ENCODE assay signal across 14 cellular contexts in the genomic region with DNA sequence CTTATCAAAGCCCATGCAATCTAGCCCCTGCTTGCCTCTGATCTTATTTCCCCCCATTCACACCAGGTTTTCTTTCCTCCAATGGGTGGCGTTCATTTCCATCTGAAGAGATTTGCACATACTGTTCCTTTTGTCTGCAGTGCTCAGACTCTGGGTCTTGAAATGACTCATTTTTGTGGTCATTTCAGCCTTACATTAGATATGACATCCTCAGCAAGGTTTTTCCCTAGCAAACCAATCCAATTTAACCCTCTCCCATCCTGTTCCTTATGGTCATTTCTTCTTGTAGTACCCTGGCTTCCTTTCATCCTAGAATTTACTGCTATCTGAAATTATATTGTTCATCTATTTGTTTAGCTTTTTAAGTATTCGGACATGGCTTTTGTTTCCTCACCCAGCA. TPM values are rescaled to one million over a fixed set of nuclear protein-coding genes. Genes with fewer than 3 reads are reported as not detected.
A peak's percentile ranks its signal among the peaks of the same experiment; 100 is the strongest.
DNase-seq lines count a peak whose midpoint lies in the region; ATAC-seq lines count a peak whose summit lies in the region.
"Had no signal": no experiment of that assay in that cellular context is flagged by ENCODE, and none has a peak within 500 bp of the region (broad histone marks: within the 10 kb centered on the region; RNA-seq: fewer than 3 reads in every experiment).

No MANE protein-coding gene starts in this region.

- ATAC-seq in GM19023 (IDR thresholded peaks at IDR 0.05; ENCODE audit: unreplicated experiment) = peak; percentile 74
- peak; percentile 70 for ATAC-seq in HG02571 (IDR thresholded peaks at IDR 0.05; ENCODE audit: unreplicated experiment)

- no peaks in the 10 kb centered on the region for H3K27me3 ChIP-seq in trophoblast cell (ENCODE audit: insufficient read depth, low read length)
- H3K27me3 ChIP-seq: adrenal gland had no signal

- H3K4me3 ChIP-seq in trophoblast cell (ENCODE audit: low read depth, low read length) = no peak overlapping the region
- H3K4me3 ChIP-seq: adrenal gland had no signal

- H2BK5ac ChIP-seq in trophoblast cell (ENCODE audit: low read depth, low read length, poor library complexity) = no peak overlapping the region

- no peak overlapping the region for H2BK120ac ChIP-seq in trophoblast cell (ENCODE audit: insufficient read depth, low read length, poor library complexity)

- H3K23ac ChIP-seq in trophoblast cell (ENCODE audit: low read length) = no peak overlapping the region

- H4K8ac ChIP-seq in trophoblast cell (ENCODE audit: low read depth, low read length) = no peak overlapping the region

- H3K9me3 ChIP-seq in trophoblast cell (ENCODE audit: insufficient read depth, low read depth, low read length) = no peaks in the 10 kb centered on the region
- H3K9me3 ChIP-seq: adrenal gland had no signal

- no peaks in the 10 kb centered on the region for H3K79me2 ChIP-seq in trophoblast cell (ENCODE audit: control insufficient read depth, insufficient read depth, low read length, poor library complexity)

- no peaks in the 10 kb centered on the region for H3K79me1 ChIP-seq in trophoblast cell (ENCODE audit: low read length)

- H4K12ac ChIP-seq in trophoblast cell (ENCODE audit: low read depth, low read length) = no peak overlapping the region

- no peak overlapping the region for H2AFZ ChIP-seq in trophoblast cell (ENCODE audit: insufficient read depth, low read length, poor library complexity)

- no peak overlapping the region for H3K4me3 Mint-ChIP-seq in activated CD4-positive, alpha-beta T cell treated with anti-CD3 and anti-CD28 coated beads, Interleukin-2, amount 10 ng/mL, durations not matched to agents 24 days and 14 days

- DNase-seq in MV-4-11 (lab: John Stamatoyannopoulos, UW) = peak; percentile 7
- DNase-seq in glomerular visceral epithelial cell (ENCODE audit: extremely low spot score) = peak; percentile 27
- DNase-seq in activated gamma-delta T cell treated with Interleukin-2 at 50 U/mL for 16 hours = no peak
- DNase-seq in trophoblast cell = no peak
- no peak for DNase-seq in NCI-H2107 treated with DMSO at 0.1 percent for 48 hours (lab: John Stamatoyannopoulos, UW; ENCODE audit: unreplicated experiment)
- DNase-seq in activated CD4-positive, alpha-beta T cell treated with anti-CD3 and anti-CD28 coated beads, Interleukin-2, amount 10 ng/mL, durations not matched to agents 24 days and 14 days = no peak
- DNase-seq: adrenal gland; DMS 273 treated with DMSO at 0.1 percent for 48 hours; SIG-M5; stimulated activated CD4-positive, alpha-beta T cell treated with anti-CD3 and anti-CD28 coated beads, Interleukin-4, amount 100 ng/mL, for 24 hours had no signal

- no peak overlapping the region for H3K18ac ChIP-seq in trophoblast cell (ENCODE audit: low read length)

- H3K27me3 Mint-ChIP-seq in activated CD4-positive, alpha-beta T cell treated with anti-CD3 and anti-CD28 coated beads, Interleukin-2, amount 10 ng/mL, durations not matched to agents 24 days and 14 days = no peaks in the 10 kb centered on the region

- H3K14ac ChIP-seq in trophoblast cell (ENCODE audit: low read length) = no peak overlapping the region

- no CpG with 5 or more reads among the region's 2 CpGs for WGBS in trophoblast cell (ENCODE audit: extremely low coverage, insufficient coverage, insufficient read length)

- no peak overlapping the region for H3K4ac ChIP-seq in trophoblast cell (ENCODE audit: low read depth, low read length)

- H3K27ac Mint-ChIP-seq in activated CD4-positive, alpha-beta T cell treated with anti-CD3 and anti-CD28 coated beads, Interleukin-2, amount 10 ng/mL, durations not matched to agents 24 days and 14 days = no peak overlapping the region

- intact Hi-C loops in activated CD4-positive, alpha-beta T cell treated with anti-CD3 and anti-CD28 coated beads, Interleukin-2, amount 10 ng/mL, durations not matched to agents 24 days and 14 days (cut with micrococcal nuclease) = no loop called here

- H3K9ac ChIP-seq in trophoblast cell (ENCODE audit: low read length) = no peak overlapping the region

- no peaks in the 10 kb centered on the region for H3K9me3 Mint-ChIP-seq in activated CD4-positive, alpha-beta T cell treated with anti-CD3 and anti-CD28 coated beads, Interleukin-2, amount 10 ng/mL, durations not matched to agents 24 days and 14 days

- H3K4me2 ChIP-seq in trophoblast cell (ENCODE audit: low read length) = no peak overlapping the region

- no peak overlapping the region for H3K27ac ChIP-seq in trophoblast cell (ENCODE audit: low read depth, low read length)
- H3K27ac ChIP-seq: adrenal gland had no signal

- H2AK5ac ChIP-seq in trophoblast cell (ENCODE audit: low read length) = no peak overlapping the region

- H3K36me3 Mint-ChIP-seq in activated CD4-positive, alpha-beta T cell treated with anti-CD3 and anti-CD28 coated beads, Interleukin-2, amount 10 ng/mL, durations not matched to agents 24 days and 14 days (ENCODE audit: low read depth) = no peaks in the 10 kb centered on the region

- H3K36me3 ChIP-seq in trophoblast cell (ENCODE audit: control insufficient read depth in 1 of 2, insufficient read depth in 2 of 2, low read length in 2 of 2) = no peaks in the 10 kb centered on the region
- H3K36me3 ChIP-seq: adrenal gland had no signal

- no peak overlapping the region for H4K91ac ChIP-seq in trophoblast cell (ENCODE audit: low read depth, low read length)

- H2BK12ac ChIP-seq in trophoblast cell (ENCODE audit: low read length) = no peak overlapping the region

- no peaks in the 10 kb centered on the region for H3K4me1 ChIP-seq in trophoblast cell (ENCODE audit: control insufficient read depth in 1 of 2, insufficient read depth in 2 of 2, low read length in 2 of 2)
- H3K4me1 ChIP-seq: adrenal gland had no signal

- H3K4me1 Mint-ChIP-seq in activated CD4-positive, alpha-beta T cell treated with anti-CD3 and anti-CD28 coated beads, Interleukin-2, amount 10 ng/mL, durations not matched to agents 24 days and 14 days = no peaks in the 10 kb centered on the region

RNA-seq across cellular contexts. Expression of a gene that starts 42.5 kb away (rescaled TPM):
- 0.01 TPM in 1 of 2 replicates, not detected in the other for polyA plus RNA-seq in trophoblast cell (2013)
- total RNA-seq in activated CD4-positive, alpha-beta T cell treated with anti-CD3 and anti-CD28 coated beads, Interleukin-2, amount 10 ng/mL, durations not matched to agents 24 days and 14 days = not detected in 2 replicates
- total RNA-seq: epithelial cell of proximal tubule, kidney epithelial cell had no signal

Comparison
In these comparisons a context has a peak if more than half of its experiments do, and no peak if none do; other contexts are left out.
1. DNase-seq: peak in MV-4-11 (single experiment) and glomerular visceral epithelial cell (single experiment); none in activated gamma-delta T cell treated with Interleukin-2 at 50 U/mL for 16 hours (single experiment), trophoblast cell (0 of 2), NCI-H2107 treated with DMSO at 0.1 percent for 48 hours (single experiment) and activated CD4-positive, alpha-beta T cell treated with anti-CD3 and anti-CD28 coated beads, Interleukin-2, amount 10 ng/mL, durations not matched to agents 24 days and 14 days (single experiment).